ENCODE assay signal across 19 cellular contexts in the genomic region with DNA sequence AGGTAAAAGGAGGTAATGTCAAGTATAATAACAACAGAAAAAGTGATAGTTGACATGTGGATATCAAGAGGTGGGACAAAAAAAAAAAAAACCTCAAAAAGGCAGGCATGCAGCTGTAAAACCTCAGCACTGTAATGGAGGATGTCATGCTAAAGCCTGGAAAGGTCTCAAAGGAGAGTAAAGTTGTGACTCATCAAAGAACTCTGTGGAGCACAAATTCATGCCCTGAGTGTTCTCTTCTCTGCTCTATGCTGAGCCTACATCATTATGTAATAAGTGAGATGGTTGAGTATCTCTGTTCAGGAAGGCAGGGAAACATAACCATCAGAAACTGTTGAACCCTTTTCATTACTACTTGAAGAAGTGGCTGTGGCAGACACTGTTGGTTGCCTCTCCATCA.
A peak's percentile ranks its signal among the peaks of the same experiment; 100 is the strongest.
DNase-seq lines count a peak whose midpoint lies in the region; FAIRE-seq and TF ChIP-seq lines count a peak whose summit lies in the region.
"Had no signal": no experiment of that assay in that cellular context is flagged by ENCODE, and none has a peak within 500 bp of the region (broad histone marks: within the 10 kb centered on the region; RNA-seq: fewer than 3 reads in every experiment).

No MANE protein-coding gene starts in this region.

- H3K9me3 Mint-ChIP-seq in glutamatergic neuron (ENCODE audit: unreplicated experiment): no peaks in the 10 kb centered on the region
- H3K9me3 Mint-ChIP-seq: GM23338 had no signal

- H3K4me1 Mint-ChIP-seq in glutamatergic neuron (ENCODE audit: low read depth, unreplicated experiment): peaks cover 4% of the 10 kb centered on the region
- H3K4me1 Mint-ChIP-seq: GM23338 had no signal

- H3K4me3 ChIP-seq in AG10803 (ENCODE audit: low read length): no peak overlapping the region
- no peak overlapping the region for H3K4me3 ChIP-seq in choroid plexus epithelial cell (ENCODE audit: low read depth, low read length)
- no peak overlapping the region for H3K4me3 ChIP-seq in mesenchymal stem cell (ENCODE audit: insufficient read depth in 1 of 2, low read depth in 1 of 2, low read length in 2 of 2)
- no peak overlapping the region for H3K4me3 ChIP-seq in coronary artery
- H3K4me3 ChIP-seq: GM23338 had no signal

- DNase-seq in AG10803 (ENCODE audit: low read depth) (peak; percentile 33), GM18507 (ENCODE audit: extremely low spot score, insufficient read length, low read depth) (no peak), choroid plexus epithelial cell (ENCODE audit: low read depth) (peak; percentile 1), mesenchymal stem cell (peak; percentile 4), glutamatergic neuron (no peak), coronary artery (ENCODE audit: low spot score) (no peak), HTR-8/SVneo (ENCODE audit: insufficient read length, low spot score) (no peak)
- DNase-seq in central memory CD4-positive, alpha-beta T cell: no peak
- DNase-seq: Caco-2; CD4-positive, CD25-positive, alpha-beta regulatory T cell; NCI-H1105; NCI-H1694; NCI-H2227 treated with DMSO at 0.1 percent for 48 hours; NCI-H524; SHP77; SK-N-SH had no signal

- peak; percentile 72 for FAIRE-seq in GM18507 (lab: Jason Lieb, UNC)
- FAIRE-seq in HTR-8/SVneo (lab: Jason Lieb, UNC): no peak
- FAIRE-seq: HepG2 had no signal

- no peak overlapping the region for H3K4me2 ChIP-seq in mesenchymal stem cell (ENCODE audit: low read length, poor library complexity, severe bottlenecking)
- H3K4me2 ChIP-seq: GM23338, KMS-11, SK-N-SH had no signal

- no peak overlapping the region for H3K23ac ChIP-seq in mesenchymal stem cell (ENCODE audit: low read length in 2 of 2)

- H2BK120ac ChIP-seq in mesenchymal stem cell (ENCODE audit: low read depth, low read length): no peak overlapping the region

- H3K36me3 ChIP-seq in mesenchymal stem cell (ENCODE audit: control insufficient read depth in 1 of 2, insufficient read depth in 2 of 2, low read depth in 1 of 2, low read length in 2 of 2): no peaks in the 10 kb centered on the region

- no peak overlapping the region for H3K18ac ChIP-seq in mesenchymal stem cell (ENCODE audit: low read depth in 1 of 2, low read length in 2 of 2)

- no peaks in the 10 kb centered on the region for H3K79me1 ChIP-seq in mesenchymal stem cell (replicated peaks; ENCODE audit: low read length, poor library complexity, severe bottlenecking)

- TF ChIP-seq CTCF in AG10803 (conservative IDR thresholded peaks at IDR 0.05; ENCODE audit: low read length) (no peak), choroid plexus epithelial cell (conservative IDR thresholded peaks at IDR 0.05; ENCODE audit: low read depth, low read length) (no peak), glutamatergic neuron (IDR thresholded peaks at IDR 0.05; ENCODE audit: partially characterized antibody, unreplicated experiment) (no peak), coronary artery (IDR thresholded peaks at IDR 0.05) (no peak)

- no peak overlapping the region for H2BK5ac ChIP-seq in mesenchymal stem cell (ENCODE audit: low read depth, low read length, poor library complexity, severe bottlenecking)

- no peak overlapping the region for H2AK5ac ChIP-seq in mesenchymal stem cell (ENCODE audit: low read length, severe bottlenecking)

- no peak overlapping the region for H4K8ac ChIP-seq in mesenchymal stem cell (ENCODE audit: low read length)

- H3K27ac Mint-ChIP-seq in glutamatergic neuron (ENCODE audit: unreplicated experiment): no peak overlapping the region
- H3K27ac Mint-ChIP-seq: CD4-positive, CD25-positive, alpha-beta regulatory T cell; GM23338 had no signal

- H3K4me1 ChIP-seq in mesenchymal stem cell (ENCODE audit: control insufficient read depth, insufficient read depth, low read depth, low read length): no peaks in the 10 kb centered on the region
- H3K4me1 ChIP-seq: Caco-2 had no signal

- H3K36me3 Mint-ChIP-seq in glutamatergic neuron (ENCODE audit: unreplicated experiment): no peaks in the 10 kb centered on the region
- H3K36me3 Mint-ChIP-seq: CD4-positive, CD25-positive, alpha-beta regulatory T cell had no signal

- H3K4me3 Mint-ChIP-seq in glutamatergic neuron (ENCODE audit: unreplicated experiment): no peak overlapping the region
- H3K4me3 Mint-ChIP-seq: CD4-positive, CD25-positive, alpha-beta regulatory T cell; GM23338 had no signal

- H2BK12ac ChIP-seq in mesenchymal stem cell (ENCODE audit: low read length in 2 of 2): no peak overlapping the region

- no peak overlapping the region for H2BK15ac ChIP-seq in mesenchymal stem cell (ENCODE audit: low read depth, poor library complexity, severe bottlenecking)

- H3K4ac ChIP-seq in mesenchymal stem cell (ENCODE audit: low read depth in 1 of 2, low read length in 2 of 2): no peak overlapping the region

- no peak overlapping the region for H4K91ac ChIP-seq in mesenchymal stem cell (ENCODE audit: low read length)

- H3K27ac ChIP-seq in mesenchymal stem cell (ENCODE audit: low read length, poor library complexity, severe bottlenecking): no peak overlapping the region
- H3K27ac ChIP-seq in coronary artery: no peak overlapping the region
- H3K27ac ChIP-seq: KMS-11 had no signal

- peaks cover 3% of the 10 kb centered on the region for H3K27me3 Mint-ChIP-seq in glutamatergic neuron (ENCODE audit: unreplicated experiment)
- H3K27me3 Mint-ChIP-seq: CD4-positive, CD25-positive, alpha-beta regulatory T cell had no signal

- H3K9ac ChIP-seq in mesenchymal stem cell (ENCODE audit: low read length): no peak overlapping the region
- H3K9ac ChIP-seq: KMS-11, SK-N-SH had no signal

- H3K27me3 ChIP-seq in mesenchymal stem cell (ENCODE audit: control insufficient read depth in 1 of 2, insufficient read depth in 1 of 2, low read length in 2 of 2): peaks cover 0 to 58% of the 10 kb centered on the region in 2 experiments

- H2AFZ ChIP-seq in mesenchymal stem cell (ENCODE audit: low read depth, low read length): no peak overlapping the region
- H2AFZ ChIP-seq: GM23338 had no signal

- H3K14ac ChIP-seq in mesenchymal stem cell (ENCODE audit: low read length in 2 of 2): no peak overlapping the region

- no peaks in the 10 kb centered on the region for H3K9me3 ChIP-seq in mesenchymal stem cell (ENCODE audit: control insufficient read depth, low read length)
- H3K9me3 ChIP-seq: Caco-2, SK-N-SH had no signal

Comparison
In these comparisons a context has a peak if more than half of its experiments do, and no peak if none do; other contexts are left out.
1. DNase-seq: peak in AG10803 (single experiment), choroid plexus epithelial cell (single experiment) and mesenchymal stem cell (single experiment); none in GM18507 (single experiment), glutamatergic neuron (single experiment), central memory CD4-positive, alpha-beta T cell (single experiment), coronary artery (single experiment) and HTR-8/SVneo (single experiment).